Comparison of ENCODE assay signal across 27 cellular contexts in genomic region chr17:72877348-72877747, GRCh38.
"Had no signal": no experiment of that assay in that cellular context is flagged by ENCODE, and none has a peak within 500 bp of the region (broad histone marks: within the 10 kb centered on the region; RNA-seq: fewer than 3 reads in every experiment).

No MANE protein-coding gene starts in this region.

- DNase-seq: dermis blood vessel endothelial cell; dorsolateral prefrontal cortex; effector CD4-positive, alpha-beta T cell; effector memory CD4-positive, alpha-beta T cell; erythroblast; esophagus squamous epithelium; foreskin fibroblast; foreskin melanocyte; gastrocnemius medialis; glutamatergic neuron; head of caudate nucleus; heart right ventricle; hippocampal formation; left cardiac atrium; left lung; left ventricle myocardium superior; lower lobe of right lung; mesenchymal stem cell; mucosa of descending colon; naive B cell had no signal

- H3K27me3 ChIP-seq: dorsolateral prefrontal cortex, esophagus squamous epithelium, gastrocnemius medialis, heart right ventricle, left lung had no signal

- H3K4me3 ChIP-seq: coronary artery, dorsolateral prefrontal cortex, esophagus squamous epithelium, gastrocnemius medialis, heart right ventricle, left lung, lower lobe of right lung, mucosa of descending colon had no signal

- H3K4me1 ChIP-seq: esophagus squamous epithelium, gastrocnemius medialis, heart right ventricle, left lung, lower lobe of right lung had no signal

- FAIRE-seq: colon, endometrium, islet of Langerhans, keratinocyte had no signal

- H3K36me3 ChIP-seq: gastrocnemius medialis, lower lobe of right lung had no signal

- H3K27ac ChIP-seq: coronary artery, dorsolateral prefrontal cortex, epithelial cell of prostate, esophagus squamous epithelium, gastrocnemius medialis, heart right ventricle, left lung, lower lobe of right lung had no signal

- ATAC-seq: esophagus mucosa, gastrocnemius medialis, heart right ventricle, left cardiac atrium, left lung, left ventricle myocardium superior, lower lobe of right lung, mucosa of descending colon had no signal
